Comparison of ENCODE assay signal across 9 cellular contexts in the genomic region with DNA sequence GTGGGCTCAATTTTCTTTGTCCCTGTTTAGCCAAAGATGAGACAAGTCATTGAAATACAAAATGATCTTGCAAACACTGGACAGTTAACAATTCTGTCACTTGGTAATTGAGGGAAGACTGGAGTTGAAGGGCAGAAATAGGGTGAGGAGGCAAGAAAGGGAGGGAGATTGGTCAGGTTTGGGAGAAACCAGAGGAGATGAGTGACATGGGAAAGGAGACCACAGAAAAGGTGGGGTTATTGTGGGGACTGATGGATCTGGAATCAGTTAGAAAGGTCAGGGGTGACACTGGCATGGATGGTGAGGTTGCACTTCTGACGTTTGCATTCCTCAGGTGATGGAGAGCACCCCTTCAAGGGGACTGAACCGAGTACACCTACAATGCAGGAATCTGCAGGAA. TPM values are rescaled to one million over a fixed set of nuclear protein-coding genes. Genes with fewer than 3 reads are reported as not detected.
DNase-seq lines count a peak whose midpoint lies in the region; ATAC-seq and TF ChIP-seq lines count a peak whose summit lies in the region.
"Had no signal": no experiment of that assay in that cellular context is flagged by ENCODE, and none has a peak within 500 bp of the region (broad histone marks: within the 10 kb centered on the region; RNA-seq: fewer than 3 reads in every experiment).

No MANE protein-coding gene starts in this region.

- H2BK120ac ChIP-seq in trophoblast cell (ENCODE audit: insufficient read depth, low read length, poor library complexity) = no peak overlapping the region

- H4K12ac ChIP-seq in trophoblast cell (ENCODE audit: low read depth, low read length) = no peak overlapping the region

- H4K8ac ChIP-seq in trophoblast cell (ENCODE audit: low read depth, low read length) = peak overlapping the region; percentile 64

- no peak overlapping the region for H3K18ac ChIP-seq in trophoblast cell (ENCODE audit: low read length)

- intact Hi-C loops in esophagus squamous epithelium (cut with DNase I) = no loop called here

- peaks cover 4% of the 10 kb centered on the region for H3K79me1 ChIP-seq in trophoblast cell (ENCODE audit: low read length)

- peak overlapping the region; percentile 84 for H3K9ac ChIP-seq in DND-41 (ENCODE audit: low read depth, low read length)
- H3K9ac ChIP-seq in trophoblast cell (ENCODE audit: low read length) = peak overlapping the region; percentile 80

- H3K36me3 ChIP-seq in DND-41 (ENCODE audit: insufficient read depth, low read length) (peaks cover 43% of the 10 kb centered on the region), RWPE2 (ENCODE audit: low read depth) (peaks cover 28% of the 10 kb centered on the region), esophagus squamous epithelium (peaks cover 0 to 39% (median 7%) of the 10 kb centered on the region in 3 donors), trophoblast cell (ENCODE audit: control insufficient read depth in 1 of 2, insufficient read depth in 2 of 2, low read length in 2 of 2) (peaks cover 23 to 24% of the 10 kb centered on the region in 2 experiments)

- H3K4me2 ChIP-seq in DND-41 (ENCODE audit: insufficient read depth, low read length) (peak overlapping the region; percentile 74), trophoblast cell (ENCODE audit: low read length) (peak overlapping the region; percentile 70)

- 13 to 27% methylated on average over 2 of the region's 2 CpGs for WGBS in esophagus squamous epithelium, 2 donors
- WGBS in trophoblast cell (ENCODE audit: extremely low coverage, insufficient coverage, insufficient read length) = no CpG with 5 or more reads among the region's 2 CpGs

- no peak overlapping the region for H2BK12ac ChIP-seq in trophoblast cell (ENCODE audit: low read length)

- H4K91ac ChIP-seq in trophoblast cell (ENCODE audit: low read depth, low read length) = no peak overlapping the region

- H3K9me3 ChIP-seq in DND-41 (ENCODE audit: insufficient read depth, low read length, severe bottlenecking) = no peaks in the 10 kb centered on the region
- no peaks in the 10 kb centered on the region for H3K9me3 ChIP-seq in RWPE2 (ENCODE audit: severe bottlenecking)
- no peaks in the 10 kb centered on the region for H3K9me3 ChIP-seq in esophagus squamous epithelium
- H3K9me3 ChIP-seq in trophoblast cell (ENCODE audit: insufficient read depth, low read depth, low read length) = no peaks in the 10 kb centered on the region

- no peak for TF ChIP-seq POLR2A in esophagus squamous epithelium (IDR thresholded peaks at IDR 0.05)

- H3K4me1 ChIP-seq in DND-41 (ENCODE audit: insufficient read depth, low read length) (peaks cover 35% of the 10 kb centered on the region), RWPE2 (ENCODE audit: insufficient read depth, poor library complexity, severe bottlenecking) (peaks cover 2% of the 10 kb centered on the region), esophagus squamous epithelium (peaks cover 13 to 29% (median 19%) of the 10 kb centered on the region in 3 donors), trophoblast cell (ENCODE audit: control insufficient read depth in 1 of 2, insufficient read depth in 2 of 2, low read length in 2 of 2) (peaks cover 7% of the 10 kb centered on the region in 2 experiments)

- no peak for TF ChIP-seq CTCF in DND-41 (IDR thresholded peaks at IDR 0.05; ENCODE audit: borderline replicate concordance, extremely low read depth, low read length, poor library complexity, severe bottlenecking)
- no peak for TF ChIP-seq CTCF in RWPE2 (IDR thresholded peaks at IDR 0.05; ENCODE audit: poor library complexity, severe bottlenecking)
- TF ChIP-seq CTCF in esophagus squamous epithelium (IDR thresholded peaks at IDR 0.05) = no peak

- H3K4me3 ChIP-seq in DND-41 (ENCODE audit: low read depth in 1 of 2, low read length in 2 of 2) = peak overlapping the region; percentile 95 to 97
- H3K4me3 ChIP-seq in RWPE2 (ENCODE audit: severe bottlenecking) = peak overlapping the region; percentile 63
- peak overlapping the region; percentile 57 to 89 (median 71) for H3K4me3 ChIP-seq in esophagus squamous epithelium
- H3K4me3 ChIP-seq in trophoblast cell (ENCODE audit: low read depth, low read length) = peak overlapping the region; percentile 78

- H3K23ac ChIP-seq in trophoblast cell (ENCODE audit: low read length) = no peak overlapping the region

- H3K79me2 ChIP-seq in DND-41 (ENCODE audit: insufficient read depth, low read length) (peaks cover 24% of the 10 kb centered on the region), trophoblast cell (ENCODE audit: control insufficient read depth, insufficient read depth, low read length, poor library complexity) (peaks cover 5% of the 10 kb centered on the region)

- H3K14ac ChIP-seq in trophoblast cell (ENCODE audit: low read length) = no peak overlapping the region

- H3K27ac ChIP-seq in DND-41 (ENCODE audit: low read length) (peak overlapping the region; percentile 87), RWPE2 (ENCODE audit: poor library complexity, severe bottlenecking) (peak overlapping the region; percentile 40), esophagus squamous epithelium (peak overlapping the region in 3 of 4 donors; percentile 57 to 81 (median 74)), trophoblast cell (ENCODE audit: low read depth, low read length) (no peak overlapping the region)

- no peaks in the 10 kb centered on the region for H3K27me3 ChIP-seq in DND-41 (ENCODE audit: insufficient read depth, low read length, poor library complexity)
- H3K27me3 ChIP-seq in RWPE2 (ENCODE audit: insufficient read depth, poor library complexity, severe bottlenecking) = no peaks in the 10 kb centered on the region
- H3K27me3 ChIP-seq in esophagus squamous epithelium = no peaks in the 10 kb centered on the region
- H3K27me3 ChIP-seq in trophoblast cell (ENCODE audit: insufficient read depth, low read length) = no peaks in the 10 kb centered on the region

- no peak overlapping the region for H2BK5ac ChIP-seq in trophoblast cell (ENCODE audit: low read depth, low read length, poor library complexity)

- H4K20me1 ChIP-seq in DND-41 (ENCODE audit: insufficient read depth, low read length) = no peaks in the 10 kb centered on the region

- H2AFZ ChIP-seq in DND-41 (ENCODE audit: low read depth, low read length) (peak overlapping the region; percentile 96), trophoblast cell (ENCODE audit: insufficient read depth, low read length, poor library complexity) (no peak overlapping the region)

- DNase-seq in DND-41 (no peak), RWPE2 (ENCODE audit: low spot score) (no peak), esophagus squamous epithelium (lab: John Stamatoyannopoulos, UW) (no peak), trophoblast cell (no peak), cerebellum (ENCODE audit: low spot score) (no peak), RKO (ENCODE audit: low spot score) (no peak), NCI-H2171 treated with DMSO at 0.1 percent for 48 hours (lab: John Stamatoyannopoulos, UW) (no peak), 8988T (no peak)
- DNase-seq: NCI-H510A had no signal

- H3K4ac ChIP-seq in trophoblast cell (ENCODE audit: low read depth, low read length) = no peak overlapping the region

- ATAC-seq in DND-41 (ENCODE audit: insufficient read depth, low read depth) (no peak), RWPE2 (ENCODE audit: low read depth) (no peak)

- H2AK5ac ChIP-seq in trophoblast cell (ENCODE audit: low read length) = no peak overlapping the region

RNA-seq across cellular contexts. Expression of gene GTF2H4, which starts 0.7 kb away (rescaled TPM):
- total RNA-seq in esophagus squamous epithelium (10 to 100 TPM; 10.3 to 26.7 (median 12.4) TPM), cerebellum (39.6 TPM)
- polyA plus RNA-seq in trophoblast cell (2013) = 38.3 and 38.5 TPM in 2 replicates

RNA-seq across cellular contexts. Expression of gene VARS2, which starts 5.3 kb away (rescaled TPM):
- 10 to 100 TPM; 23.5 to 61.9 (median 33.0) TPM for total RNA-seq in esophagus squamous epithelium
- polyA plus RNA-seq in trophoblast cell (2013) = 10.5 and 10.6 TPM in 2 replicates
- 49.5 TPM for total RNA-seq in cerebellum

RNA-seq across cellular contexts. Expression of gene SFTA2, which starts 23.3 kb away (rescaled TPM):
- 10 to 100 TPM in 1 of 4 donors, 1 to 10 TPM in 3; 2.0 to 31.7 (median 6.4) TPM for total RNA-seq in esophagus squamous epithelium
- not detected in 2 replicates for polyA plus RNA-seq in trophoblast cell (2013)
- not detected for total RNA-seq in cerebellum

RNA-seq across cellular contexts. Expression of gene DDR1, which starts 24.4 kb away (rescaled TPM):
- total RNA-seq in esophagus squamous epithelium (100 to 1,000 TPM; 131 to 261 (median 140) TPM), cerebellum (139 TPM)
- polyA plus RNA-seq in trophoblast cell (2013) = 137 and 142 TPM in 2 replicates

RNA-seq across cellular contexts. Expression of gene MUCL3, which starts 32.1 kb away (rescaled TPM):
- 1 to 10 TPM in 2 of 4 donors, under 1 TPM in 2; 0.21 to 8.3 (median 2.4) TPM for total RNA-seq in esophagus squamous epithelium
- polyA plus RNA-seq in trophoblast cell (2013) = 0.01 and 0.03 TPM in 2 replicates
- total RNA-seq in cerebellum = not detected
